9 cellular contexts compared by ENCODE assay signal in the genomic region with DNA sequence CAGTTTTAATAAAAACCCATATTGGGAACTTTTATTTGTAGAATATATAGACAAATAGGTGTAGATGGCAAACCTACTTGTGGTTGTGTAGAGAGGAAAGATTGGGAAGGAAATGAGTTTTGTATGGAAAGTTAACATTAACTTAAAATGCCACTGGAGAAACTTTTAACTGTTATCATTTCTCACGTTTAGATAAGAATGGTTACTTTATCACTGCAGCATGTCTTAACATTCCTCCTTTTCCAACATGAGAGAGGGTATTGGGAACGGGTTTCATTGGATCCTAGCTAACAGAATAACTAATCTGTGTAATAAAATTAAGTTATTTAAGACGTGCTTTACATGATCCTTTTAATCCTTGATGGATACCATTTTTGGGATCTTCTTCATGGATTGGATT.
DNase-seq lines count a peak whose midpoint lies in the region; ATAC-seq and TF ChIP-seq lines count a peak whose summit lies in the region.
"Had no signal": no experiment of that assay in that cellular context is flagged by ENCODE, and none has a peak within 500 bp of the region (broad histone marks: within the 10 kb centered on the region; RNA-seq: fewer than 3 reads in every experiment).

No MANE protein-coding gene starts in this region.

- peaks cover 46% of the 10 kb centered on the region for H3K4me1 ChIP-seq in BLaER1

- ATAC-seq in HG03025 (IDR thresholded peaks at IDR 0.05; ENCODE audit: low FRiP score, unreplicated experiment) = no peak
- ATAC-seq: sciatic nerve had no signal

- peaks cover 34% of the 10 kb centered on the region for H3K36me3 ChIP-seq in BLaER1

- no peaks in the 10 kb centered on the region for H3K9me3 Mint-ChIP-seq in nephron progenitor cell

- peak overlapping the region; percentile 89 for H3K4me3 ChIP-seq in BLaER1
- H3K4me3 ChIP-seq in LNCaP clone FGC (ENCODE audit: low read depth, low read length) = peak overlapping the region; percentile 93
- H3K4me3 ChIP-seq in coronary artery = peak overlapping the region; percentile 99

- H3K27ac Mint-ChIP-seq in nephron progenitor cell = peak overlapping the region; percentile 78

- H3K4me3 Mint-ChIP-seq in nephron progenitor cell = peak overlapping the region; percentile 99

- peaks cover 61% of the 10 kb centered on the region for H4K20me1 ChIP-seq in BLaER1

- peak overlapping the region; percentile 87 for H3K4me2 ChIP-seq in BLaER1

- TF ChIP-seq CTCF in LNCaP clone FGC (IDR thresholded peaks at IDR 0.05; ENCODE audit: control insufficient read depth, extremely low read depth, insufficient read depth) (no peak), coronary artery (IDR thresholded peaks at IDR 0.05) (no peak), nephron progenitor cell (IDR thresholded peaks at IDR 0.05) (no peak)

- peaks cover 36% of the 10 kb centered on the region for H3K4me1 Mint-ChIP-seq in nephron progenitor cell

- peak overlapping the region; percentile 98 for H3K9ac ChIP-seq in BLaER1

- H3K9me3 ChIP-seq in BLaER1 = no peaks in the 10 kb centered on the region

- peaks cover 37% of the 10 kb centered on the region for H3K36me3 Mint-ChIP-seq in nephron progenitor cell (ENCODE audit: low read depth)

- H3K27me3 Mint-ChIP-seq in nephron progenitor cell (ENCODE audit: low read depth, poor library complexity) = no peaks in the 10 kb centered on the region

- DNase-seq in LNCaP clone FGC (ENCODE audit: low read depth) (no peak), coronary artery (ENCODE audit: low spot score) (no peak), nephron progenitor cell (no peak), KG1 (lab: John Stamatoyannopoulos, UW) (no peak), 8988T (no peak)
- DNase-seq in activated CD4-positive, CD25-positive, alpha-beta regulatory T cell treated with anti-CD3 and anti-CD28 coated beads, Interleukin-2, amount 50 U/mL, for 72 hours = no peak

- H3K27me3 ChIP-seq in BLaER1 = no peaks in the 10 kb centered on the region

- peak overlapping the region; percentile 99 for H3K27ac ChIP-seq in BLaER1
- H3K27ac ChIP-seq in coronary artery = peak overlapping the region in 1 of 2 donors; percentile 99
